In the genomic region with DNA sequence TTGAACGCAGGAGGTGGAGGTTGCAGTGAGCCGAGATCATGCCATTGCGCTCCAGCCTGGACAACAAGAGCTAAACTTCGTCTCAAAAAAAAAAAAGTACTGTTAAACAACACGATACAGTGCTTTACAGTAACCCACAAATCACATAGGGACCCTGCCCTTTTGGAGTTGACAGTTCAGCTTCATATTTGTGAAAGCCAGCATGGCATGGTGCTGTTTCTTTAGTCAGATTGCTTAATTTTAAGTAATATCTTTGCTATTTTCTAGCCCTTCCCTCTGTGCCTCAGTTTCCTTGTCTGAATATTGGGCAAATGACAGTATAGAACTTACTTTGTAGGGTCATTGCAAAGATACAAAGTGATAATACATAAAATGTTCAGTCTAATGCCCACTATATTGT, we compare ENCODE assay signal across 1 cellular context.
TF ChIP-seq lines count a peak whose summit lies in the region.

No MANE protein-coding gene starts in this region.

TF ChIP-seq in IMR-90, 13 proteins besides CTCF, POLR2A, EP300 and RAD21:
- TF ChIP-seq CEBPB (IDR thresholded peaks at IDR 0.05; ENCODE audit: low read depth, low read length) (peak; percentile 74), MAZ (IDR thresholded peaks at IDR 0.05; ENCODE audit: borderline replicate concordance, low read depth, low read length) (no peak), FOS (IDR thresholded peaks at IDR 0.05; ENCODE audit: low read depth, low read length) (no peak)
- TF ChIP-seq, protein P1, sequence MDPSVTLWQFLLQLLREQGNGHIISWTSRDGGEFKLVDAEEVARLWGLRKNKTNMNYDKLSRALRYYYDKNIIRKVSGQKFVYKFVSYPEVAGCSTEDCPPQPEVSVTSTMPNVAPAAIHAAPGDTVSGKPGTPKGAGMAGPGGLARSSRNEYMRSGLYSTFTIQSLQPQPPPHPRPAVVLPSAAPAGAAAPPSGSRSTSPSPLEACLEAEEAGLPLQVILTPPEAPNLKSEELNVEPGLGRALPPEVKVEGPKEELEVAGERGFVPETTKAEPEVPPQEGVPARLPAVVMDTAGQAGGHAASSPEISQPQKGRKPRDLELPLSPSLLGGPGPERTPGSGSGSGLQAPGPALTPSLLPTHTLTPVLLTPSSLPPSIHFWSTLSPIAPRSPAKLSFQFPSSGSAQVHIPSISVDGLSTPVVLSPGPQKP (IDR thresholded peaks at IDR 0.05; ENCODE audit: borderline replicate concordance, low read depth, low read length), result no peak
